Comparison of ENCODE assay signal across 8 cellular contexts in genomic region chr6:24493945-24494725, GRCh38. TPM values are rescaled to one million over a fixed set of nuclear protein-coding genes. Genes with fewer than 3 reads are reported as not detected.
DNase-seq lines count a peak whose midpoint lies in the region; ATAC-seq, FAIRE-seq and TF ChIP-seq lines count a peak whose summit lies in the region.

No MANE protein-coding gene starts in this region.

- H4K20me1 ChIP-seq in astrocyte (ENCODE audit: insufficient read depth, low read length): no peaks in the 10 kb centered on the region

- POLR2A ChIA-PET in GM10248 (lab: Yijun Ruan, JAX): interaction anchor here (1.0 to 1.3 kb wide), 2 partner anchors 19 to 23 kb away, joined by 3 to 5 read pairs; no protein-coding TSS in a partner anchor

- H3K9ac ChIP-seq in astrocyte (ENCODE audit: low read length) (peak overlapping the region; percentile 72), mesenchymal stem cell (ENCODE audit: low read length) (peak overlapping the region; percentile 66)

- H3K9me3 ChIP-seq in astrocyte (ENCODE audit: insufficient read depth, low read depth, low read length) (no peaks in the 10 kb centered on the region), mesenchymal stem cell (ENCODE audit: control insufficient read depth, low read length) (no peaks in the 10 kb centered on the region)

- peak overlapping the region; percentile 68 for H3K4me3 ChIP-seq in astrocyte (ENCODE audit: insufficient read depth, low read depth, low read length)
- H3K4me3 ChIP-seq in mesenchymal stem cell (ENCODE audit: insufficient read depth in 1 of 2, low read depth in 1 of 2, low read length in 2 of 2): peak overlapping the region; percentile 66 to 76

- CTCF ChIA-PET in GM10248 (lab: Yijun Ruan, JAX): interaction anchor here (0.8 to 11.8 kb wide), 17 partner anchors 8 to 212 kb away, joined by 3 to 127 read pairs (median 5); no protein-coding TSS in a partner anchor

- H3K4me2 ChIP-seq in astrocyte (ENCODE audit: low read length) (peak overlapping the region; percentile 94), mesenchymal stem cell (ENCODE audit: low read length, poor library complexity, severe bottlenecking) (peak overlapping the region; percentile 97)

- H3K9me3 Mint-ChIP-seq in astrocyte (ENCODE audit: unreplicated experiment): peaks cover 4% of the 10 kb centered on the region

- 25% methylated on average over 23 of the region's 24 CpGs for WGBS in mesenchymal stem cell

- ATAC-seq in HG02973 (IDR thresholded peaks at IDR 0.05; ENCODE audit: unreplicated experiment) (peak; percentile 1), HG03196 (IDR thresholded peaks at IDR 0.05; ENCODE audit: unreplicated experiment) (no peak)

- H3K27ac ChIP-seq in astrocyte (ENCODE audit: low read depth, low read length) (no peak overlapping the region), mesenchymal stem cell (ENCODE audit: low read length, poor library complexity, severe bottlenecking) (no peak overlapping the region)

- no peak overlapping the region for H4K91ac ChIP-seq in mesenchymal stem cell (ENCODE audit: low read length)

- no peaks in the 10 kb centered on the region for H3K27me3 ChIP-seq in astrocyte (ENCODE audit: insufficient read depth, low read length)
- H3K27me3 ChIP-seq in mesenchymal stem cell (ENCODE audit: control insufficient read depth in 1 of 2, insufficient read depth in 1 of 2, low read length in 2 of 2): peaks cover 3 to 33% of the 10 kb centered on the region in 2 experiments

- H2BK5ac ChIP-seq in mesenchymal stem cell (ENCODE audit: low read depth, low read length, poor library complexity, severe bottlenecking): no peak overlapping the region

- H3K4me3 Mint-ChIP-seq in astrocyte (ENCODE audit: unreplicated experiment): peak overlapping the region; percentile 81

- H2BK120ac ChIP-seq in mesenchymal stem cell (ENCODE audit: low read depth, low read length): no peak overlapping the region

- H4K8ac ChIP-seq in mesenchymal stem cell (ENCODE audit: low read length): no peak overlapping the region

- H3K4ac ChIP-seq in mesenchymal stem cell (ENCODE audit: low read depth in 1 of 2, low read length in 2 of 2): no peak overlapping the region

- no peak overlapping the region for H2AK5ac ChIP-seq in mesenchymal stem cell (ENCODE audit: low read length, severe bottlenecking)

- no peaks in the 10 kb centered on the region for H3K4me1 Mint-ChIP-seq in astrocyte (ENCODE audit: low read depth, unreplicated experiment)

- no peaks in the 10 kb centered on the region for H3K79me2 ChIP-seq in astrocyte (ENCODE audit: insufficient read depth, low read length)

- no peak overlapping the region for H3K27ac Mint-ChIP-seq in astrocyte (ENCODE audit: unreplicated experiment)

- no peak overlapping the region for H2BK15ac ChIP-seq in mesenchymal stem cell (ENCODE audit: low read depth, poor library complexity, severe bottlenecking)

- no peak overlapping the region for H3K14ac ChIP-seq in mesenchymal stem cell (ENCODE audit: low read length in 2 of 2)

- H3K36me3 ChIP-seq in astrocyte (ENCODE audit: insufficient read depth, low read length): no peaks in the 10 kb centered on the region
- H3K36me3 ChIP-seq in mesenchymal stem cell (ENCODE audit: control insufficient read depth in 1 of 2, insufficient read depth in 2 of 2, low read depth in 1 of 2, low read length in 2 of 2): no peaks in the 10 kb centered on the region

- no peaks in the 10 kb centered on the region for H3K79me1 ChIP-seq in mesenchymal stem cell (replicated peaks; ENCODE audit: low read length, poor library complexity, severe bottlenecking)

- peaks cover 9% of the 10 kb centered on the region for H3K4me1 ChIP-seq in astrocyte (ENCODE audit: insufficient read depth, low read length)
- H3K4me1 ChIP-seq in mesenchymal stem cell (ENCODE audit: control insufficient read depth, insufficient read depth, low read depth, low read length): peaks cover 7% of the 10 kb centered on the region

- peak overlapping the region in 1 of 2 experiments; percentile 64 for H3K23ac ChIP-seq in mesenchymal stem cell (ENCODE audit: low read length in 2 of 2)

- H3K36me3 Mint-ChIP-seq in astrocyte (ENCODE audit: low read depth, unreplicated experiment): peaks cover 2% of the 10 kb centered on the region

- H3K27me3 Mint-ChIP-seq in astrocyte (ENCODE audit: low read depth, unreplicated experiment): peaks cover 2% of the 10 kb centered on the region

- H2AFZ ChIP-seq in astrocyte (ENCODE audit: low read depth, low read length) (peak overlapping the region; percentile 90), mesenchymal stem cell (ENCODE audit: low read depth, low read length) (peak overlapping the region; percentile 59)

- no peak overlapping the region for H3K18ac ChIP-seq in mesenchymal stem cell (ENCODE audit: low read depth in 1 of 2, low read length in 2 of 2)

- TF ChIP-seq CTCF in GM10248 (IDR thresholded peaks at IDR 0.05; ENCODE audit: control extremely low read depth, extremely low read depth, low read depth, missing control alignments) (no peak), astrocyte (IDR thresholded peaks at IDR 0.05; ENCODE audit: insufficient read depth, low read depth, low read length) (no peak)

- peak; percentile 22 for DNase-seq in GM10248 (ENCODE audit: extremely low spot score)
- DNase-seq in astrocyte (ENCODE audit: low read depth): no peak
- no peak for DNase-seq in mesenchymal stem cell
- no peak for DNase-seq in HK-2 (ENCODE audit: unreplicated experiment)
- no peak for DNase-seq in DMS79 (lab: John Stamatoyannopoulos, UW)
- no peak for DNase-seq in D341Med (ENCODE audit: low spot score)

- no peak overlapping the region for H2BK12ac ChIP-seq in mesenchymal stem cell (ENCODE audit: low read length in 2 of 2)

- no peak for FAIRE-seq in astrocyte (lab: Jason Lieb, UNC)

RNA-seq across cellular contexts. Expression of gene ALDH5A1, which starts 0.6 kb away (rescaled TPM):
- total RNA-seq in astrocyte: 3.7 and 5.0 TPM in 2 replicates
- polyA plus RNA-seq in mesenchymal stem cell (2013, experiment 1 of 2): 0.93 TPM
- 0.81 TPM for polyA plus RNA-seq in mesenchymal stem cell (2013, experiment 2 of 2)

RNA-seq across cellular contexts. Expression of gene GPLD1, which starts 4.8 kb away (rescaled TPM):
- total RNA-seq in astrocyte: 0.60 and 0.75 TPM in 2 replicates
- 0.14 TPM for polyA plus RNA-seq in mesenchymal stem cell (2013, experiment 1 of 2)
- 0.12 TPM for polyA plus RNA-seq in mesenchymal stem cell (2013, experiment 2 of 2)
